Comparison of ENCODE assay signal across 26 cellular contexts in the genomic region with DNA sequence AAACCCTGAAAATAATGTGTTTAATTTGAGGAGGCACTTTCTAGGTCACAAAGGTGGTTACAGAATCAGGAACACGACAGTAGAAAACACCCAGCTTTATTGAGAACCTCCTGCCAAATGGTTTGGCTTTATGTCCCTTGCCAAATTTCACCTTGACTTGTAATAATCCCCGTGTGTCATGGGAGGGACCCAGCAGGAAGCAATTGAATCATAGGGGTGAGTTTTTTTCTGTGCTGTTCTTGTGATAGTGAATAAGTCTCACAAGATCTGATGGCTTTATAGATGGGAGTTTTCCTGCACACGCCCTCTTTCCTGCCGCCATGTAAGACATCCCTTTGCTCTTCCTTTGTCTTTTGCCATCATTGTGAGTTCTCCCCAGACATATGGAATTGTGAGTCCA.
DNase-seq lines count a peak whose midpoint lies in the region; ATAC-seq, FAIRE-seq and TF ChIP-seq lines count a peak whose summit lies in the region.
"Had no signal": no experiment of that assay in that cellular context is flagged by ENCODE, and none has a peak within 500 bp of the region (broad histone marks: within the 10 kb centered on the region; RNA-seq: fewer than 3 reads in every experiment).

No MANE protein-coding gene starts in this region.

- H3K27me3 Mint-ChIP-seq in activated CD8-positive, alpha-beta T cell treated with anti-CD3 and anti-CD28 coated beads, Interleukin-2, amount 10 ng/mL, durations not matched to agents 7 days and 5 days (ENCODE audit: low read depth): no peaks in the 10 kb centered on the region
- H3K27me3 Mint-ChIP-seq in activated CD8-positive, alpha-beta T cell treated with anti-CD3 and anti-CD28 coated beads for 36 hours: no peaks in the 10 kb centered on the region
- H3K27me3 Mint-ChIP-seq: activated B cell treated with CpG ODN at 0.5 μM for 24 hours; activated CD8-positive, alpha-beta memory T cell treated with anti-CD3 and anti-CD28 coated beads, Interleukin-2, amount 10 ng/mL, durations not matched to agents 7 days and 5 days; IgD-negative memory B cell had no signal

- no TSS peak for BruUV-seq in HepG2 (replicated peaks; lab: Mats Ljungman, UMichigan)
- BruUV-seq in PC-9 (replicated peaks; lab: Mats Ljungman, UMichigan): no TSS peak

- H2AFZ ChIP-seq in HepG2 (ENCODE audit: low read length) (no peak overlapping the region), PC-9 (no peak overlapping the region)

- TF ChIP-seq POLR2A in HepG2 (IDR thresholded peaks at IDR 0.05; ENCODE audit: insufficient read depth in 1 of 2, low read depth in 2 of 2, low read length in 2 of 2): no peak

- H3K36me3 Mint-ChIP-seq in activated CD8-positive, alpha-beta T cell treated with anti-CD3 and anti-CD28 coated beads, Interleukin-2, amount 10 ng/mL, durations not matched to agents 7 days and 5 days (ENCODE audit: low read depth): peaks cover 45% of the 10 kb centered on the region
- peaks cover 6% of the 10 kb centered on the region for H3K36me3 Mint-ChIP-seq in activated CD8-positive, alpha-beta T cell treated with anti-CD3 and anti-CD28 coated beads for 36 hours (ENCODE audit: low read depth)
- H3K36me3 Mint-ChIP-seq: CD14-positive monocyte had no signal

- H4K20me1 ChIP-seq in HepG2 (ENCODE audit: insufficient read depth, low read length): no peaks in the 10 kb centered on the region
- no peaks in the 10 kb centered on the region for H4K20me1 ChIP-seq in PC-9 (ENCODE audit: insufficient read depth)

- H3K27ac ChIP-seq in colonic mucosa (no peak overlapping the region), mucosa of rectum (ENCODE audit: low read depth in 2 of 2, low read length in 2 of 2) (peak overlapping the region; percentile 63 to 77), HepG2 (ENCODE audit: extremely low read length, insufficient read depth, low read length) (no peak overlapping the region), PC-9 (no peak overlapping the region)
- H3K27ac ChIP-seq: ascending aorta, ovary, sigmoid colon, stomach, upper lobe of right lung had no signal

- peaks cover 17% of the 10 kb centered on the region for H3K9me3 Mint-ChIP-seq in activated CD8-positive, alpha-beta T cell treated with anti-CD3 and anti-CD28 coated beads, Interleukin-2, amount 10 ng/mL, durations not matched to agents 7 days and 5 days (ENCODE audit: insufficient read depth)
- peaks cover 13% of the 10 kb centered on the region for H3K9me3 Mint-ChIP-seq in activated CD8-positive, alpha-beta T cell treated with anti-CD3 and anti-CD28 coated beads for 36 hours

- intact Hi-C loops in activated CD8-positive, alpha-beta T cell treated with anti-CD3 and anti-CD28 coated beads for 36 hours (cut with micrococcal nuclease): no loop called here
- intact Hi-C loops in colonic mucosa (cut with DNase I): no loop called here
- intact Hi-C loops in HepG2 (cut with micrococcal nuclease; ENCODE audit: unreplicated experiment): no loop called here
- intact Hi-C loops in PC-9 (cut with micrococcal nuclease; ENCODE audit: unreplicated experiment): no loop called here

- no peaks in the 10 kb centered on the region for H3F3A ChIP-seq in PC-9 (ENCODE audit: insufficient read depth, low read depth)

- no peak for TF ChIP-seq RAD21 in HepG2 (CRISPR knock-in tag; IDR thresholded peaks at IDR 0.05)

- H3K9ac ChIP-seq in colonic mucosa (ENCODE audit: low read depth in 2 of 2, low read length in 2 of 2) (no peak overlapping the region), mucosa of rectum (ENCODE audit: low read depth in 1 of 2, low read length in 2 of 2) (no peak overlapping the region), HepG2 (ENCODE audit: insufficient read depth, low read depth, low read length) (no peak overlapping the region)

- peak overlapping the region; percentile 1 for H3K27ac Mint-ChIP-seq in activated CD8-positive, alpha-beta T cell treated with anti-CD3 and anti-CD28 coated beads, Interleukin-2, amount 10 ng/mL, durations not matched to agents 7 days and 5 days
- no peak overlapping the region for H3K27ac Mint-ChIP-seq in activated CD8-positive, alpha-beta T cell treated with anti-CD3 and anti-CD28 coated beads for 36 hours
- H3K27ac Mint-ChIP-seq: activated B cell treated with CpG ODN at 0.5 μM for 24 hours; CD14-positive monocyte; IgD-negative memory B cell; T-helper 1 cell treated with Interleukin-12 subunit alpha and Interleukin-12 subunit beta and Interleukin-4 antibody, amounts not matched to agents 30 μg/mL and 1 μg/mL, for 36 hours had no signal

- CTCF ChIA-PET in activated CD8-positive, alpha-beta T cell treated with anti-CD3 and anti-CD28 coated beads, Interleukin-2, amount 10 ng/mL, durations not matched to agents 7 days and 5 days (lab: Charles Lee): interaction anchor here (1.0 kb wide), 1 partner anchor 18 kb away, joined by 3 read pairs; no protein-coding TSS in a partner anchor
- CTCF ChIA-PET in activated CD8-positive, alpha-beta T cell treated with anti-CD3 and anti-CD28 coated beads for 36 hours (lab: Charles Lee): no interaction called here
- CTCF ChIA-PET in HepG2 (lab: Yijun Ruan, JAX; ENCODE audit: low intra/inter-chr PET ratio, low total read pairs): no interaction called here
- CTCF ChIA-PET in PC-9 (lab: Charles Lee): no interaction called here

- no peak overlapping the region for H3K4me3 Mint-ChIP-seq in activated CD8-positive, alpha-beta T cell treated with anti-CD3 and anti-CD28 coated beads, Interleukin-2, amount 10 ng/mL, durations not matched to agents 7 days and 5 days
- H3K4me3 Mint-ChIP-seq in activated CD8-positive, alpha-beta T cell treated with anti-CD3 and anti-CD28 coated beads for 36 hours: no peak overlapping the region
- H3K4me3 Mint-ChIP-seq: activated B cell treated with CpG ODN at 0.5 μM for 24 hours; activated CD8-positive, alpha-beta memory T cell treated with anti-CD3 and anti-CD28 coated beads, Interleukin-2, amount 10 ng/mL, durations not matched to agents 7 days and 5 days; CD14-positive monocyte; T-helper 1 cell treated with Interleukin-12 subunit alpha and Interleukin-12 subunit beta and Interleukin-4 antibody, amounts not matched to agents 30 μg/mL and 1 μg/mL, for 36 hours had no signal

- ATAC-seq in activated CD8-positive, alpha-beta T cell treated with anti-CD3 and anti-CD28 coated beads, Interleukin-2, amount 10 ng/mL, durations not matched to agents 7 days and 5 days: no peak
- no peak for ATAC-seq in activated CD8-positive, alpha-beta T cell treated with anti-CD3 and anti-CD28 coated beads for 36 hours
- ATAC-seq in HepG2: no peak
- ATAC-seq: activated CD8-positive, alpha-beta memory T cell treated with anti-CD3 and anti-CD28 coated beads, Interleukin-2, amount 10 ng/mL, durations not matched to agents 7 days and 5 days; left ventricle myocardium superior; upper lobe of right lung had no signal

- H3K4me2 ChIP-seq in HepG2 (ENCODE audit: low read depth, low read length) (no peak overlapping the region), PC-9 (no peak overlapping the region)

- no peak for DNase-seq in activated CD8-positive, alpha-beta T cell treated with anti-CD3 and anti-CD28 coated beads, Interleukin-2, amount 10 ng/mL, durations not matched to agents 7 days and 5 days
- no peak for DNase-seq in activated CD8-positive, alpha-beta T cell treated with anti-CD3 and anti-CD28 coated beads for 36 hours
- DNase-seq in MG63 (peak; percentile 12), colonic mucosa (peak; percentile 29), HepG2 (ENCODE audit: low spot score) (no peak), NCI-H2081 (lab: John Stamatoyannopoulos, UW) (no peak), PC-9 (no peak)
- DNase-seq: activated B cell treated with CpG ODN at 0.5 μM for 24 hours; activated CD8-positive, alpha-beta memory T cell treated with anti-CD3 and anti-CD28 coated beads, Interleukin-2, amount 10 ng/mL, durations not matched to agents 7 days and 5 days; cortex of kidney; DMS79; GOT3; left ventricle myocardium superior; MV-4-11; NCI-H2081 treated with DMSO at 0.1 percent for 48 hours; NCI-H524; ovary; SIG-M5; sigmoid colon; stomach; upper lobe of right lung had no signal

- H3K4me3 ChIP-seq in MG63: no peak overlapping the region
- no peak overlapping the region for H3K4me3 ChIP-seq in colonic mucosa
- H3K4me3 ChIP-seq in mucosa of rectum (ENCODE audit: low read length in 2 of 2): no peak overlapping the region
- no peak overlapping the region for H3K4me3 ChIP-seq in HepG2 (replicated peaks in 1 of 3; ENCODE audit: insufficient read depth in 1 of 3, low read depth in 2 of 3, low read length in 3 of 3)
- no peak overlapping the region for H3K4me3 ChIP-seq in PC-9
- H3K4me3 ChIP-seq: ascending aorta, ovary, sigmoid colon, stomach, upper lobe of right lung had no signal

- peaks cover 19% of the 10 kb centered on the region for H3K4me1 Mint-ChIP-seq in activated CD8-positive, alpha-beta T cell treated with anti-CD3 and anti-CD28 coated beads, Interleukin-2, amount 10 ng/mL, durations not matched to agents 7 days and 5 days (ENCODE audit: low read depth)
- peaks cover 37% of the 10 kb centered on the region for H3K4me1 Mint-ChIP-seq in activated CD8-positive, alpha-beta T cell treated with anti-CD3 and anti-CD28 coated beads for 36 hours (ENCODE audit: low read depth)

- H3K9me2 ChIP-seq in PC-9 (ENCODE audit: insufficient read depth): no peaks in the 10 kb centered on the region

- H3K36me3 ChIP-seq in MG63 (no peaks in the 10 kb centered on the region), colonic mucosa (no peaks in the 10 kb centered on the region), mucosa of rectum (ENCODE audit: control insufficient read depth in 2 of 2, insufficient read depth in 2 of 2, low read length in 2 of 2) (no peaks in the 10 kb centered on the region), HepG2 (replicated peaks in 1 of 2; ENCODE audit: control insufficient read depth in 1 of 2, insufficient read depth in 2 of 2, low read length in 2 of 2) (no peaks in the 10 kb centered on the region), PC-9 (ENCODE audit: low read depth) (no peaks in the 10 kb centered on the region)
- H3K36me3 ChIP-seq: ascending aorta, ovary, sigmoid colon, stomach, upper lobe of right lung had no signal

- TF ChIP-seq CTCF in activated CD8-positive, alpha-beta T cell treated with anti-CD3 and anti-CD28 coated beads for 36 hours (IDR thresholded peaks at IDR 0.05): no peak
- no peak for TF ChIP-seq CTCF in colonic mucosa (IDR thresholded peaks at IDR 0.05)
- TF ChIP-seq CTCF in HepG2 (CRISPR knock-in tag; IDR thresholded peaks at IDR 0.05): no peak
- TF ChIP-seq CTCF in PC-9 (conservative IDR thresholded peaks at IDR 0.05): no peak

- in situ Hi-C loops in HepG2 (cut with HindIII; ENCODE audit: extremely low pct_ligation_motif_present, low pct_unique_long_range_greater_than_20kb): no loop called here

- 42% methylated on average over 4 of the region's 4 CpGs for WGBS in HepG2 (ENCODE audit: low lambda C conversion rate)

- H3K9me3 ChIP-seq in MG63 (peaks cover 2% of the 10 kb centered on the region; the same call in 1 of the 2 replicates), colonic mucosa (no peaks in the 10 kb centered on the region), mucosa of rectum (ENCODE audit: control insufficient read depth in 2 of 2, low read length in 2 of 2) (peaks cover 0 to 3% of the 10 kb centered on the region in 2 donors), HepG2 (ENCODE audit: low read length) (no peaks in the 10 kb centered on the region), PC-9 (ENCODE audit: insufficient read depth, low read depth) (no peaks in the 10 kb centered on the region)
- H3K9me3 ChIP-seq: ascending aorta, ovary, upper lobe of right lung had no signal

- H3K79me2 ChIP-seq in HepG2 (ENCODE audit: insufficient read depth, low read length) (no peaks in the 10 kb centered on the region), PC-9 (ENCODE audit: low read depth) (no peaks in the 10 kb centered on the region)

- no peaks in the 10 kb centered on the region for H3K27me3 ChIP-seq in MG63
- H3K27me3 ChIP-seq in colonic mucosa: no peaks in the 10 kb centered on the region
- H3K27me3 ChIP-seq in mucosa of rectum (ENCODE audit: control insufficient read depth in 2 of 2, insufficient read depth in 2 of 2, low read length in 2 of 2): no peaks in the 10 kb centered on the region
- peaks cover 3 to 34% of the 10 kb centered on the region in 2 experiments for H3K27me3 ChIP-seq in HepG2 (ENCODE audit: control insufficient read depth in 1 of 2, insufficient read depth in 2 of 2, low read length in 2 of 2)
- no peaks in the 10 kb centered on the region for H3K27me3 ChIP-seq in PC-9 (ENCODE audit: insufficient read depth, low read depth)
- H3K27me3 ChIP-seq: ascending aorta, ovary, sigmoid colon, stomach, upper lobe of right lung had no signal

- POLR2A ChIA-PET in activated CD8-positive, alpha-beta T cell treated with anti-CD3 and anti-CD28 coated beads, Interleukin-2, amount 10 ng/mL, durations not matched to agents 7 days and 5 days (lab: Charles Lee): no interaction called here
- POLR2A ChIA-PET in activated CD8-positive, alpha-beta T cell treated with anti-CD3 and anti-CD28 coated beads for 36 hours (lab: Charles Lee): no interaction called here
- POLR2A ChIA-PET in HepG2 (lab: Yijun Ruan, JAX): no interaction called here
- POLR2A ChIA-PET in PC-9 (lab: Charles Lee; ENCODE audit: unreplicated experiment): no interaction called here

- TF ChIP-seq EP300 in HepG2 (IDR thresholded peaks at IDR 0.05; ENCODE audit: low read depth in 2 of 2, low read length in 2 of 2): no peak
- no peak for TF ChIP-seq EP300 in HepG2 (CRISPR knock-in tag; IDR thresholded peaks at IDR 0.05; ENCODE audit: borderline replicate concordance)

- no peaks in the 10 kb centered on the region for H3K4me1 ChIP-seq in colonic mucosa
- peaks cover 6 to 11% of the 10 kb centered on the region in 2 donors for H3K4me1 ChIP-seq in mucosa of rectum (ENCODE audit: control insufficient read depth in 2 of 2, insufficient read depth in 2 of 2, low read length in 2 of 2)
- H3K4me1 ChIP-seq in HepG2 (ENCODE audit: insufficient read depth, low read length): no peaks in the 10 kb centered on the region
- no peaks in the 10 kb centered on the region; the same call in 1 of the 2 replicates for H3K4me1 ChIP-seq in PC-9 (replicated peaks; ENCODE audit: insufficient read depth)
- H3K4me1 ChIP-seq: ascending aorta, sigmoid colon, stomach, upper lobe of right lung had no signal

- no peak for FAIRE-seq in HepG2 (lab: Jason Lieb, UNC)

Comparison
In these comparisons a context has a peak if more than half of its experiments do, and no peak if none do; other contexts are left out.
1. DNase-seq: peak in MG63 (single experiment) and colonic mucosa (single experiment); none in activated CD8-positive, alpha-beta T cell treated with anti-CD3 and anti-CD28 coated beads, Interleukin-2, amount 10 ng/mL, durations not matched to agents 7 days and 5 days (single experiment), activated CD8-positive, alpha-beta T cell treated with anti-CD3 and anti-CD28 coated beads for 36 hours (single experiment), HepG2 (single experiment), NCI-H2081 (0 of 2) and PC-9 (0 of 2).
2. H3K27ac ChIP-seq: peak in mucosa of rectum (2 of 2); none in colonic mucosa (single experiment), HepG2 (single experiment) and PC-9 (single experiment).